ENCODE assay signal across 18 cellular contexts in the genomic region with DNA sequence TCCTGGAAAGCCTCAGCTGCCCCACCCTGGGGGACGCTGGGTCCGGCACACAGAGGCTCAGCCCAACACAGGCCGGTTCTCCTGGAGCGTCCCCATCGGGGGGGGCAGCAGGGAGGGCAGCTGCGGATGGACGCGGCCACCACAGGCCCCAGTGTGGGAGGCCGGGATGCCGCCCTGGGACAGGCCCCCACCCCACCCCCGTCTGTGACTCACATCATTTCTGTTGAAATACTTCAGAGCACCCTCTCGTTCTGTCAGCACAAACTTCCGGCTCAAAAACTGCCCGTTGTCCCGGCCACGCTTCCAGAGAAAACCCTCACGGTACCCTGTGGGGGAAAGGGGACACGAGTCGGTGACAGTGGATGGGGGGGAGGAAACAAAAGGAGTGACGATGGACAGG. TPM values are rescaled to one million over a fixed set of nuclear protein-coding genes. Genes with fewer than 3 reads are reported as not detected.
A peak's percentile ranks its signal among the peaks of the same experiment; 100 is the strongest.
DNase-seq lines count a peak whose midpoint lies in the region; ATAC-seq and TF ChIP-seq lines count a peak whose summit lies in the region.
"Had no signal": no experiment of that assay in that cellular context is flagged by ENCODE, and none has a peak within 500 bp of the region (broad histone marks: within the 10 kb centered on the region; RNA-seq: fewer than 3 reads in every experiment).

No MANE protein-coding gene starts in this region.

- WGBS in suprapubic skin = 55% methylated on average over 12 of the region's 20 CpGs

- H3K4me3 ChIP-seq in fibroblast of lung (replicated peaks in 1 of 4; ENCODE audit: control extremely low read depth in 1 of 4, insufficient read depth in 1 of 4, low read depth in 3 of 4, low read length in 4 of 4) (peak overlapping the region in 1 of 4 experiments; percentile 25), suprapubic skin (peak overlapping the region; percentile 22)
- H3K4me3 ChIP-seq: PC-9 had no signal

- H3K9me3 ChIP-seq in fibroblast of lung (ENCODE audit: control insufficient read depth, insufficient read depth, low read depth, low read length) (no peaks in the 10 kb centered on the region), suprapubic skin (no peaks in the 10 kb centered on the region)
- H3K9me3 ChIP-seq: ascending aorta had no signal

- DNase-seq in ELR (ENCODE audit: low read depth) (peak; percentile 85), RPMI7951 (ENCODE audit: low read depth) (peak; percentile 83), fibroblast of lung (ENCODE audit: low read depth in 2 of 2) (peak; percentile 42 to 58), suprapubic skin (ENCODE audit: low spot score in 2 of 2) (no peak)
- DNase-seq in activated CD8-positive, alpha-beta memory T cell treated with anti-CD3 and anti-CD28 coated beads for 24 hours = no peak
- DNase-seq in natural killer cell treated with Interleukin-12 subunit alpha and Interleukin-12 subunit beta and Interleukin-15 and Interleukin-18, amount 100 ng/mL, for 72 hours (ENCODE audit: low spot score) = no peak
- DNase-seq in activated T-cell treated with anti-CD3 and anti-CD28 coated beads, Interleukin-2, amount 50 U/mL, for 48 hours = no peak
- DNase-seq: activated effector memory CD4-positive, alpha-beta T cell treated with Interleukin-2 at 50 U/mL for 16 hours; CD8-positive, alpha-beta memory T cell; effector memory CD8-positive, alpha-beta T cell; NCI-H1694; NCI-H526; PC-9; stimulated activated naive CD8-positive, alpha-beta T cell treated with anti-CD3 and anti-CD28 coated beads, Interleukin-15, amount 100 ng/mL, for 72 hours; SW 1271; WERI-Rb-1 had no signal

- H3K4me1 ChIP-seq in fibroblast of lung (ENCODE audit: control insufficient read depth, extremely low read depth, insufficient read depth, low read length) (peaks cover 9% of the 10 kb centered on the region), suprapubic skin (peaks cover 30% of the 10 kb centered on the region)

- H3K27ac ChIP-seq in fibroblast of lung (ENCODE audit: insufficient read depth, low read length) = no peak overlapping the region
- H3K27ac ChIP-seq in suprapubic skin = no peak overlapping the region
- H3K27ac ChIP-seq: ascending aorta, KMS-11, PC-9, WERI-Rb-1 had no signal

- peaks cover 0 to 15% of the 10 kb centered on the region in 2 donors for H3K4me1 Mint-ChIP-seq in natural killer cell treated with Interleukin-12 subunit alpha and Interleukin-12 subunit beta and Interleukin-15 and Interleukin-18, amount 100 ng/mL, for 72 hours (ENCODE audit: low read depth in 2 of 2)

- no peaks in the 10 kb centered on the region for H3K9me3 Mint-ChIP-seq in natural killer cell treated with Interleukin-12 subunit alpha and Interleukin-12 subunit beta and Interleukin-15 and Interleukin-18, amount 100 ng/mL, for 72 hours
- H3K9me3 Mint-ChIP-seq: CD8-positive, alpha-beta memory T cell; effector memory CD8-positive, alpha-beta T cell; stimulated activated naive CD8-positive, alpha-beta T cell treated with anti-CD3 and anti-CD28 coated beads, Interleukin-15, amount 100 ng/mL, for 72 hours had no signal

- H3K36me3 Mint-ChIP-seq in natural killer cell treated with Interleukin-12 subunit alpha and Interleukin-12 subunit beta and Interleukin-15 and Interleukin-18, amount 100 ng/mL, for 72 hours = no peaks in the 10 kb centered on the region

- TF ChIP-seq POLR2A in suprapubic skin (IDR thresholded peaks at IDR 0.05) = no peak

- no peak overlapping the region for H3K27ac Mint-ChIP-seq in natural killer cell treated with Interleukin-12 subunit alpha and Interleukin-12 subunit beta and Interleukin-15 and Interleukin-18, amount 100 ng/mL, for 72 hours
- H3K27ac Mint-ChIP-seq: CD8-positive, alpha-beta memory T cell; stimulated activated naive CD8-positive, alpha-beta T cell treated with anti-CD3 and anti-CD28 coated beads, Interleukin-15, amount 100 ng/mL, for 72 hours had no signal

- no peaks in the 10 kb centered on the region for H4K20me1 ChIP-seq in fibroblast of lung (ENCODE audit: control insufficient read depth, extremely low read depth, insufficient read depth, low read length)

- H3K27me3 Mint-ChIP-seq in natural killer cell treated with Interleukin-12 subunit alpha and Interleukin-12 subunit beta and Interleukin-15 and Interleukin-18, amount 100 ng/mL, for 72 hours = no peaks in the 10 kb centered on the region
- H3K27me3 Mint-ChIP-seq: CD8-positive, alpha-beta memory T cell; effector memory CD8-positive, alpha-beta T cell; stimulated activated naive CD8-positive, alpha-beta T cell treated with anti-CD3 and anti-CD28 coated beads, Interleukin-15, amount 100 ng/mL, for 72 hours had no signal

- no peak overlapping the region for H3K4me3 Mint-ChIP-seq in natural killer cell treated with Interleukin-12 subunit alpha and Interleukin-12 subunit beta and Interleukin-15 and Interleukin-18, amount 100 ng/mL, for 72 hours
- H3K4me3 Mint-ChIP-seq: CD8-positive, alpha-beta memory T cell; effector memory CD8-positive, alpha-beta T cell; stimulated activated naive CD8-positive, alpha-beta T cell treated with anti-CD3 and anti-CD28 coated beads, Interleukin-15, amount 100 ng/mL, for 72 hours had no signal

- H3K36me3 ChIP-seq in fibroblast of lung (ENCODE audit: control insufficient read depth, insufficient read depth, low read length) (no peaks in the 10 kb centered on the region), suprapubic skin (no peaks in the 10 kb centered on the region)
- H3K36me3 ChIP-seq: ascending aorta, WERI-Rb-1 had no signal

- H3K9ac ChIP-seq in fibroblast of lung (ENCODE audit: insufficient read depth, low read length) = peak overlapping the region; percentile 44
- H3K9ac ChIP-seq: KMS-11 had no signal

- H3K79me2 ChIP-seq in fibroblast of lung (ENCODE audit: control insufficient read depth, insufficient read depth, low read length) = no peaks in the 10 kb centered on the region

- ATAC-seq in natural killer cell treated with Interleukin-12 subunit alpha and Interleukin-12 subunit beta and Interleukin-15 and Interleukin-18, amount 100 ng/mL, for 72 hours = no peak
- ATAC-seq: effector memory CD8-positive, alpha-beta T cell; stimulated activated naive CD8-positive, alpha-beta T cell treated with anti-CD3 and anti-CD28 coated beads, Interleukin-15, amount 100 ng/mL, for 72 hours had no signal

- H3K4me2 ChIP-seq in fibroblast of lung (ENCODE audit: extremely low read depth, insufficient read depth, low read length) = peak overlapping the region; percentile 72
- H3K4me2 ChIP-seq: KMS-11, PC-9 had no signal

- H3K27me3 ChIP-seq in fibroblast of lung (ENCODE audit: control insufficient read depth, insufficient read depth, low read length) (peaks cover 5% of the 10 kb centered on the region), suprapubic skin (peaks cover 8% of the 10 kb centered on the region)
- H3K27me3 ChIP-seq: ascending aorta had no signal

- H2AFZ ChIP-seq in fibroblast of lung (ENCODE audit: low read length) = no peak overlapping the region
- H2AFZ ChIP-seq: PC-9 had no signal

- TF ChIP-seq EP300 in suprapubic skin (IDR thresholded peaks at IDR 0.05) = no peak

- TF ChIP-seq CTCF in fibroblast of lung (conservative IDR thresholded peaks at IDR 0.05 in 1 of 2, IDR thresholded peaks at IDR 0.05 in 1 of 2; ENCODE audit: low read depth in 1 of 2, low read length in 2 of 2) (no peak), suprapubic skin (IDR thresholded peaks at IDR 0.05) (no peak)

RNA-seq across cellular contexts. Expression of gene GET4, which starts 28.5 kb away (rescaled TPM):
- total RNA-seq in RPMI7951 (2014; rRNA removed; shearing (Covaris generic)) = 22.4 and 24.6 TPM in 2 replicates
- total RNA-seq in fibroblast of lung = 21.6 and 23.1 TPM in 2 replicates
- 13.4 and 15.9 TPM in 2 replicates for polyA plus RNA-seq in fibroblast of lung
- polyA plus RNA-seq in fibroblast of lung (2012) = 18.0 and 26.5 TPM in 2 replicates
- polyA minus RNA-seq in fibroblast of lung (ENCODE audit: low replicate concordance) = 1.3 and 6.9 TPM in 2 replicates
- 10 to 100 TPM; 27.7 to 58.2 (median 47.8) TPM for total RNA-seq in suprapubic skin
- total RNA-seq in natural killer cell treated with Interleukin-12 subunit alpha and Interleukin-12 subunit beta and Interleukin-15 and Interleukin-18, amount 100 ng/mL, for 72 hours = 10 to 100 TPM; 42.8 to 44.5 TPM

RNA-seq across cellular contexts. Expression of gene ADAP1, which starts 49.6 kb away (rescaled TPM):
- total RNA-seq in RPMI7951 (2014; rRNA removed; shearing (Covaris generic)) = 1.6 and 1.8 TPM in 2 replicates
- total RNA-seq in fibroblast of lung (1.0 and 2.3 TPM in 2 replicates), suprapubic skin (1 to 10 TPM; 4.1 to 9.1 (median 6.3) TPM)
- polyA plus RNA-seq in fibroblast of lung = 1.0 and 1.1 TPM in 2 replicates
- polyA plus RNA-seq in fibroblast of lung (2012) = 1.7 TPM in 2 replicates
- 9.2 TPM in 1 of 2 replicates, not detected in the other for polyA minus RNA-seq in fibroblast of lung (ENCODE audit: low replicate concordance)
- total RNA-seq in natural killer cell treated with Interleukin-12 subunit alpha and Interleukin-12 subunit beta and Interleukin-15 and Interleukin-18, amount 100 ng/mL, for 72 hours = 100 to 1,000 TPM in 1 of 2 donors, 10 to 100 TPM in 1; 70.6 to 161 TPM

Comparison
In these comparisons a context has a peak if more than half of its experiments do, and no peak if none do; other contexts are left out.
1. DNase-seq: peak in ELR (single experiment), RPMI7951 (single experiment) and fibroblast of lung (2 of 2); none in suprapubic skin (0 of 2), activated CD8-positive, alpha-beta memory T cell treated with anti-CD3 and anti-CD28 coated beads for 24 hours (single experiment), natural killer cell treated with Interleukin-12 subunit alpha and Interleukin-12 subunit beta and Interleukin-15 and Interleukin-18, amount 100 ng/mL, for 72 hours (single experiment) and activated T-cell treated with anti-CD3 and anti-CD28 coated beads, Interleukin-2, amount 50 U/mL, for 48 hours (0 of 2).
2. RNA of gene ADAP1, which starts 49.6 kb away (total RNA-seq): 70.6 to 161 TPM in natural killer cell treated with Interleukin-12 subunit alpha and Interleukin-12 subunit beta and Interleukin-15 and Interleukin-18, amount 100 ng/mL, for 72 hours; 4.1 to 9.1 TPM in suprapubic skin, 1.0 to 2.3 TPM in fibroblast of lung and 1.6 to 1.8 TPM in RPMI7951; every median in the first group is over 4 times any median in the second.